ENCODE assay signal across 1 cellular context in genomic region chr2:236241181-236242056, GRCh38.
TF ChIP-seq lines count a peak whose summit lies in the region.

No MANE protein-coding gene starts in this region.

TF ChIP-seq in GM23338, 12 proteins besides CTCF, POLR2A, EP300 and RAD21 (continued from another document):
- TF ChIP-seq, protein P1, sequence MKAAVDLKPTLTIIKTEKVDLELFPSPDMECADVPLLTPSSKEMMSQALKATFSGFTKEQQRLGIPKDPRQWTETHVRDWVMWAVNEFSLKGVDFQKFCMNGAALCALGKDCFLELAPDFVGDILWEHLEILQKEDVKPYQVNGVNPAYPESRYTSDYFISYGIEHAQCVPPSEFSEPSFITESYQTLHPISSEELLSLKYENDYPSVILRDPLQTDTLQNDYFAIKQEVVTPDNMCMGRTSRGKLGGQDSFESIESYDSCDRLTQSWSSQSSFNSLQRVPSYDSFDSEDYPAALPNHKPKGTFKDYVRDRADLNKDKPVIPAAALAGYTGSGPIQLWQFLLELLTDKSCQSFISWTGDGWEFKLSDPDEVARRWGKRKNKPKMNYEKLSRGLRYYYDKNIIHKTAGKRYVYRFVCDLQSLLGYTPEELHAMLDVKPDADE (IDR thresholded peaks at IDR 0.05): no peak
